8 cellular contexts compared by ENCODE assay signal in the genomic region with DNA sequence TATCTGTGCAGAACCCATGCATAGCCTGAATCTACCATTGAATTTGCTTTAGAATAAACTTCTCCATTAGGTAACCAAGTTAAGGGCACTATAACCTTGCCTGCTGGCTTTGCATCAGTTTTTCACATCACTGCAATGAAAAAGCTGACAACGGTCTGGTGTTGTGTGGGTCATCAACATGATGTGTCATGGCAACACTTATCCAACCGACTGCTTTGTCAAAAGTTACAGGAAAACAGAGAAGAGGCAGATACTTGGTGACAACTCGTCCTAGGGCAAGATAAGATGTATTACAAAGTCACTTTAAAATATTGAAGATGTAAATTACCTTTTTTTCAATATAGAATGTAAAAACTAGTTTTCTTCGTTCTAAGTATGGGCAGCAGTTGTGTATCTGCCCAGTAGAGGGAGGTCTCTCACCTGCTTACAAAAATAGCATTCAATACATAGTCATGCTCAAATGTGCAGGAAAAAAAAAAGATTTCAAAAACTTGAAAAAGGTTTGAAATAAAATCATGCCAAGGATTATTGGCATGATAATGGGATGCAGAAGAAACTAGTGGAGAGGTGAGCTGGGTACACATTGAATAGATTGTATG.
DNase-seq lines count a peak whose midpoint lies in the region; ATAC-seq and TF ChIP-seq lines count a peak whose summit lies in the region.

No MANE protein-coding gene starts in this region.

- H3K9me3 Mint-ChIP-seq in progenitor cell of endocrine pancreas (ENCODE audit: low read depth): peaks cover 9% of the 10 kb centered on the region
- H3K9me3 Mint-ChIP-seq in activated CD4-positive, alpha-beta T cell treated with anti-CD3 and anti-CD28 coated beads for 36 hours (ENCODE audit: low read depth): no peaks in the 10 kb centered on the region

- TF ChIP-seq CTCF in LNCaP clone FGC (IDR thresholded peaks at IDR 0.05; ENCODE audit: control insufficient read depth, extremely low read depth, insufficient read depth) (peak; percentile 76), progenitor cell of endocrine pancreas (IDR thresholded peaks at IDR 0.05; ENCODE audit: unreplicated experiment) (peak; percentile 82)

- DNase-seq in DMS 273 (lab: John Stamatoyannopoulos, UW; ENCODE audit: unreplicated experiment) (peak; percentile 26), DMS 273 treated with DMSO at 0.1 percent for 48 hours (lab: John Stamatoyannopoulos, UW) (no peak), LNCaP clone FGC (ENCODE audit: low read depth) (no peak), dermis microvascular lymphatic vessel endothelial cell (ENCODE audit: low read depth in 2 of 2) (peak; percentile 30 to 57), progenitor cell of endocrine pancreas (ENCODE audit: low spot score, unreplicated experiment) (no peak), aorta (no peak)
- no peak for DNase-seq in activated CD4-positive, alpha-beta T cell treated with anti-CD3 and anti-CD28 coated beads for 36 hours

- POLR2A ChIA-PET in activated CD4-positive, alpha-beta T cell treated with anti-CD3 and anti-CD28 coated beads for 36 hours (lab: Charles Lee): no interaction called here

- WGBS in aorta, 2 donors: 30 to 38% methylated on average over 4 of the region's 4 CpGs

- no peak overlapping the region for H3K27ac ChIP-seq in aorta (ENCODE audit: low read depth in 1 of 2, low read length in 2 of 2)

- no peak overlapping the region for H3K27ac Mint-ChIP-seq in progenitor cell of endocrine pancreas
- H3K27ac Mint-ChIP-seq in activated CD4-positive, alpha-beta T cell treated with anti-CD3 and anti-CD28 coated beads for 36 hours: no peak overlapping the region

- CTCF ChIA-PET in activated CD4-positive, alpha-beta T cell treated with anti-CD3 and anti-CD28 coated beads for 36 hours (lab: Charles Lee): interaction anchor here (0.6 to 3.6 kb wide), 5 partner anchors 12 to 147 kb away, joined by 3 to 13 read pairs (median 5); no protein-coding TSS in a partner anchor

- H3K27me3 ChIP-seq in aorta (ENCODE audit: control insufficient read depth in 1 of 2, insufficient read depth in 2 of 2, low read length in 1 of 2): no peaks in the 10 kb centered on the region

- peaks cover 3% of the 10 kb centered on the region for H3K36me3 Mint-ChIP-seq in progenitor cell of endocrine pancreas (ENCODE audit: insufficient read depth)
- H3K36me3 Mint-ChIP-seq in activated CD4-positive, alpha-beta T cell treated with anti-CD3 and anti-CD28 coated beads for 36 hours (ENCODE audit: low read depth): no peaks in the 10 kb centered on the region

- ATAC-seq in aorta (ENCODE audit: low FRiP score) (no peak), HG03108 (IDR thresholded peaks at IDR 0.05; ENCODE audit: unreplicated experiment) (no peak)
- no peak for ATAC-seq in activated CD4-positive, alpha-beta T cell treated with anti-CD3 and anti-CD28 coated beads for 36 hours

- H3K36me3 ChIP-seq in aorta (ENCODE audit: control insufficient read depth in 1 of 2, insufficient read depth in 2 of 2, low read length in 1 of 2): no peaks in the 10 kb centered on the region

- H3K9me3 ChIP-seq in aorta (ENCODE audit: control insufficient read depth, low read length): peaks cover 2% of the 10 kb centered on the region

- H3K4me3 ChIP-seq in LNCaP clone FGC (ENCODE audit: low read depth, low read length) (no peak overlapping the region), aorta (ENCODE audit: low read length in 2 of 2) (no peak overlapping the region)

- no peaks in the 10 kb centered on the region for H3K4me1 ChIP-seq in aorta (ENCODE audit: control insufficient read depth in 1 of 2, insufficient read depth in 2 of 2, low read length in 2 of 2)

- peaks cover 10% of the 10 kb centered on the region for H3K27me3 Mint-ChIP-seq in progenitor cell of endocrine pancreas
- peaks cover 23% of the 10 kb centered on the region for H3K27me3 Mint-ChIP-seq in activated CD4-positive, alpha-beta T cell treated with anti-CD3 and anti-CD28 coated beads for 36 hours

- intact Hi-C loops in aorta (cut with DNase I): no loop called here
- intact Hi-C loops in activated CD4-positive, alpha-beta T cell treated with anti-CD3 and anti-CD28 coated beads for 36 hours (cut with DNase I, micrococcal nuclease): loop anchor here (1.0 kb wide), 1 partner anchor 145 kb away; no protein-coding TSS in a partner anchor

- H3K4me1 Mint-ChIP-seq in progenitor cell of endocrine pancreas (ENCODE audit: low read depth): peaks cover 19% of the 10 kb centered on the region
- no peaks in the 10 kb centered on the region for H3K4me1 Mint-ChIP-seq in activated CD4-positive, alpha-beta T cell treated with anti-CD3 and anti-CD28 coated beads for 36 hours

- H3K4me3 Mint-ChIP-seq in progenitor cell of endocrine pancreas (ENCODE audit: low read depth): no peak overlapping the region
- no peak overlapping the region for H3K4me3 Mint-ChIP-seq in activated CD4-positive, alpha-beta T cell treated with anti-CD3 and anti-CD28 coated beads for 36 hours

Comparison
In these comparisons a context has a peak if more than half of its experiments do, and no peak if none do; other contexts are left out.
1. DNase-seq: peak in DMS 273 (single experiment) and dermis microvascular lymphatic vessel endothelial cell (2 of 2); none in DMS 273 treated with DMSO at 0.1 percent for 48 hours (single experiment), LNCaP clone FGC (single experiment), progenitor cell of endocrine pancreas (single experiment), aorta (0 of 2) and activated CD4-positive, alpha-beta T cell treated with anti-CD3 and anti-CD28 coated beads for 36 hours (single experiment).
2. intact Hi-C loops: an anchor here in activated CD4-positive, alpha-beta T cell treated with anti-CD3 and anti-CD28 coated beads for 36 hours (1.0 kb wide); none called in aorta.